20 cellular contexts compared by ENCODE assay signal in genomic region chr10:74082319-74082718, GRCh38.
A peak's percentile ranks its signal among the peaks of the same experiment; 100 is the strongest.
DNase-seq lines count a peak whose midpoint lies in the region; ATAC-seq and TF ChIP-seq lines count a peak whose summit lies in the region.
"Had no signal": no experiment of that assay in that cellular context is flagged by ENCODE, and none has a peak within 500 bp of the region (broad histone marks: within the 10 kb centered on the region; RNA-seq: fewer than 3 reads in every experiment).

No MANE protein-coding gene starts in this region.

- TF ChIP-seq CTCF in left ventricle myocardium inferior (IDR thresholded peaks at IDR 0.05; ENCODE audit: borderline replicate concordance) (no peak), right atrium auricular region (IDR thresholded peaks at IDR 0.05) (no peak), endothelial cell (IDR thresholded peaks at IDR 0.05; ENCODE audit: unreplicated experiment) (no peak), natural killer cell (IDR thresholded peaks at IDR 0.05) (no peak)

- H3K27me3 ChIP-seq in left ventricle myocardium inferior (ENCODE audit: low read depth) (no peaks in the 10 kb centered on the region), right atrium auricular region (no peaks in the 10 kb centered on the region)
- H3K27me3 ChIP-seq: BE2C had no signal

- H3K36me3 Mint-ChIP-seq in endothelial cell (ENCODE audit: low read depth, unreplicated experiment): peaks cover 9% of the 10 kb centered on the region
- H3K36me3 Mint-ChIP-seq in natural killer cell: no peaks in the 10 kb centered on the region

- peaks cover 9% of the 10 kb centered on the region for H3K4me1 Mint-ChIP-seq in endothelial cell (ENCODE audit: unreplicated experiment)
- peaks cover 47 to 57% of the 10 kb centered on the region in 2 donors for H3K4me1 Mint-ChIP-seq in natural killer cell

- H3K27ac Mint-ChIP-seq in endothelial cell (ENCODE audit: unreplicated experiment): peak overlapping the region; percentile 27
- peak overlapping the region; percentile 27 to 32 for H3K27ac Mint-ChIP-seq in natural killer cell
- H3K27ac Mint-ChIP-seq: CD4-positive, CD25-positive, alpha-beta regulatory T cell had no signal

- H3K27me3 Mint-ChIP-seq in endothelial cell (ENCODE audit: unreplicated experiment): no peaks in the 10 kb centered on the region
- no peaks in the 10 kb centered on the region for H3K27me3 Mint-ChIP-seq in natural killer cell (ENCODE audit: low read depth in 2 of 2)
- H3K27me3 Mint-ChIP-seq: CD4-positive, CD25-positive, alpha-beta regulatory T cell had no signal

- H3K36me3 ChIP-seq in left ventricle myocardium inferior: peaks cover 45% of the 10 kb centered on the region
- H3K36me3 ChIP-seq in right atrium auricular region: peaks cover 35% of the 10 kb centered on the region

- H3K9me3 ChIP-seq in left ventricle myocardium inferior (replicated peaks) (no peaks in the 10 kb centered on the region), right atrium auricular region (no peaks in the 10 kb centered on the region)
- H3K9me3 ChIP-seq: BE2C had no signal

- H3K4me3 ChIP-seq in left ventricle myocardium inferior: no peak overlapping the region
- no peak overlapping the region for H3K4me3 ChIP-seq in right atrium auricular region

- H3K4me1 ChIP-seq in left ventricle myocardium inferior (peaks cover 77% of the 10 kb centered on the region), right atrium auricular region (peaks cover 0 to 30% of the 10 kb centered on the region in 2 donors)

- H3K4me3 Mint-ChIP-seq in endothelial cell (ENCODE audit: unreplicated experiment) (no peak overlapping the region), natural killer cell (no peak overlapping the region)
- H3K4me3 Mint-ChIP-seq: CD4-positive, CD25-positive, alpha-beta regulatory T cell had no signal

- H3K27ac ChIP-seq in left ventricle myocardium inferior (replicated peaks) (peak overlapping the region; percentile 40), right atrium auricular region (no peak overlapping the region)

- no peaks in the 10 kb centered on the region for H3K9me3 Mint-ChIP-seq in endothelial cell (ENCODE audit: unreplicated experiment)
- no peaks in the 10 kb centered on the region for H3K9me3 Mint-ChIP-seq in natural killer cell
- H3K9me3 Mint-ChIP-seq: CD4-positive, CD25-positive, alpha-beta regulatory T cell had no signal

- DNase-seq in left ventricle myocardium inferior (no peak), right atrium auricular region (ENCODE audit: low spot score) (no peak), endothelial cell (ENCODE audit: low spot score) (no peak), natural killer cell (no peak), RPMI8226 (no peak), NCI-H446 treated with DMSO at 0.1 percent for 48 hours (lab: John Stamatoyannopoulos, UW) (no peak)
- DNase-seq: BE2C; CD4-positive, CD25-positive, alpha-beta regulatory T cell; COR-L47; DMS 273 treated with DMSO at 0.1 percent for 48 hours; DND-41; GOT3; NCI-H1105; NCI-H2081; NCI-H510A; NCI-H748 treated with DMSO at 0.1 percent for 48 hours; NK-92 treated with Interleukin-12 subunit alpha and Interleukin-12 subunit beta, amount 100 ng/mL, for 24 hours; SHP77 treated with DMSO at 0.1 percent for 48 hours had no signal

- intact Hi-C loops in left ventricle myocardium inferior (cut with micrococcal nuclease) (loop anchor here (5.0 to 10.0 kb wide), 2 partner anchors 78 to 195 kb away; no protein-coding TSS in a partner anchor), natural killer cell (cut with micrococcal nuclease) (no loop called here)

- ATAC-seq in natural killer cell (no peak), GM18870 (IDR thresholded peaks at IDR 0.05; ENCODE audit: unreplicated experiment) (no peak), GM18519 (IDR thresholded peaks at IDR 0.05; ENCODE audit: low FRiP score, unreplicated experiment) (no peak)
